8 cellular contexts compared by ENCODE assay signal in the genomic region with DNA sequence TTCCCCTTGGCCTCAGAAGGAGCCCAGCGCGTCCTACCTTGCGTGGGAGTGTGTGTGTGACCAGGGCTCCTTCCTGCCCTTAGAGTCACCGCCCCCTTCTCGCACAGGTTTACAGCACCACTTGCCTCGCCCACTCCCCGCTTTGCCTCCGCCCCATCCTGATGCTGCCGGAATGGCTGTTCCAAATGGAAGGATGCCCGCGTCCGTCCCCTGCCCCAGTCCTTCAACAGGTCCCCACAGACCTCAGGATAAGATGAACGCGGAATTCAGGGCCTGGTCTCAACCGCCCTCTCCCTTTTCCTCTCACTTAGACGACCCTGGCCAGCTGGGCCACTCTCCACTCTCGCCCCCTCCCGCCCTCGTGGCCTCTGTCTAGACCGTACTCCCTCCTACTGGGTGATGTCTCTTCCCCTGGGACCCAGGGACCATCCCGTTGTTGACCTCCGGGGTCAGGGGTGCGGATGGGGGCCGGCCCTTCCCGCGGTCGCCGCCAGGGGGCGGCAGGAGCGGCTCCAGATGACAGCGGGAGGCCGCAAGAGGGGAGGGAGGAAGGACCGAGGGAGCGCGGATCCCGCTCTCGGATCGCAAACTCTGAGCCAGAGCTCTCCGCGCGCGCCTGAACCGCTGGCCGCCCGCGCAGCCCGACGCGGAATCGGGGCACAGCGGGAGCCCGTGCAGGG. TPM values are rescaled to one million over a fixed set of nuclear protein-coding genes. Genes with fewer than 3 reads are reported as not detected.
A peak's percentile ranks its signal among the peaks of the same experiment; 100 is the strongest.
DNase-seq lines count a peak whose midpoint lies in the region.

TSS of gene THSD4 (plus strand) at position 585 of the 680 bp plus-strand sequence.

- peaks cover 18% of the 10 kb centered on the region for H3K27me3 ChIP-seq in H7 (ENCODE audit: control insufficient read depth, insufficient read depth, low read length)

- peak within 1 kb of the TSS; percentile 70 for H3K4me3 ChIP-seq in H7 (ENCODE audit: insufficient read depth, low read depth, low read length)

- no peaks in the 10 kb centered on the region for H3K36me3 ChIP-seq in H7 (replicated peaks; ENCODE audit: control insufficient read depth, insufficient read depth, low read length)

- DNase-seq in DMS53 treated with DMSO at 0.1 percent for 48 hours (lab: John Stamatoyannopoulos, UW; ENCODE audit: unreplicated experiment): peak; percentile 20
- DNase-seq in H7: peak; percentile 98
- peak; percentile 38 for DNase-seq in MV-4-11 (lab: John Stamatoyannopoulos, UW)
- DNase-seq in UCSD-AML1 (lab: John Stamatoyannopoulos, UW; ENCODE audit: unreplicated experiment): peak; percentile 58
- DNase-seq in caudate nucleus (lab: John Stamatoyannopoulos, UW): peak in 13 of 61 donors; percentile 2 to 53 (median 11)
- peak; percentile 74 for DNase-seq in iris pigment epithelial cell (ENCODE audit: low read depth)
- DNase-seq in stimulated activated CD4-positive, alpha-beta T cell treated with anti-CD3 and anti-CD28 coated beads, Interleukin-15, amount 100 ng/mL, for 48 hours (ENCODE audit: low read depth in 2 of 2): peak; percentile 38 to 58
- DNase-seq in NCI-H187 (lab: John Stamatoyannopoulos, UW): no peak

- H3K27ac ChIP-seq in caudate nucleus (ENCODE audit: low read depth, low read length): peak within 1 kb of the TSS; percentile 67

RNA-seq across cellular contexts. Expression of gene THSD4, which starts in this region (rescaled TPM):
- 3.3 and 3.9 TPM in 2 replicates for total RNA-seq in H7 (2014; rRNA removed; shearing (Covaris generic))

Comparison
In these comparisons a context has a peak if more than half of its experiments do, and no peak if none do; other contexts are left out.
1. DNase-seq: peak in DMS53 treated with DMSO at 0.1 percent for 48 hours (single experiment), H7 (single experiment), MV-4-11 (single experiment), UCSD-AML1 (single experiment), iris pigment epithelial cell (single experiment) and stimulated activated CD4-positive, alpha-beta T cell treated with anti-CD3 and anti-CD28 coated beads, Interleukin-15, amount 100 ng/mL, for 48 hours (2 of 2); none in NCI-H187 (0 of 2).